In genomic region chr1:41490911-41491310, GRCh38 we compare ENCODE assay signal across 26 cellular contexts. TPM values are rescaled to one million over a fixed set of nuclear protein-coding genes. Genes with fewer than 3 reads are reported as not detected.
DNase-seq lines count a peak whose midpoint lies in the region; ATAC-seq, FAIRE-seq and TF ChIP-seq lines count a peak whose summit lies in the region.
"Had no signal": no experiment of that assay in that cellular context is flagged by ENCODE, and none has a peak within 500 bp of the region (broad histone marks: within the 10 kb centered on the region; RNA-seq: fewer than 3 reads in every experiment).

No MANE protein-coding gene starts in this region.

- BruUV-seq in HCT116 (replicated peaks; lab: Mats Ljungman, UMichigan) = no TSS peak

- no peak overlapping the region for H3K4me3 ChIP-seq in A549
- H3K4me3 ChIP-seq in HCT116 (replicated peaks in 1 of 2; ENCODE audit: low read depth in 1 of 2, low read length in 2 of 2) = no peak overlapping the region
- H3K4me3 ChIP-seq: GM23248, HAP-1, Peyer's patch had no signal

- no peak for TF ChIP-seq EP300 in A549 (IDR thresholded peaks at IDR 0.05)

- FAIRE-seq in A549 (lab: Jason Lieb, UNC) = no peak

- intact Hi-C loops in HCT116 (cut with micrococcal nuclease) = loop anchor here (5.0 kb wide), 1 partner anchor 224 kb away; no protein-coding TSS in a partner anchor

- H2AFZ ChIP-seq in HCT116 (ENCODE audit: low read depth, low read length, poor library complexity, severe bottlenecking) = no peak overlapping the region
- H2AFZ ChIP-seq: GM23248 had no signal

- H3K4me1 ChIP-seq in A549 (peaks cover 74% of the 10 kb centered on the region), HCT116 (ENCODE audit: control insufficient read depth in 1 of 2, insufficient read depth in 2 of 2, low read length in 2 of 2) (peaks cover 21 to 65% of the 10 kb centered on the region in 2 experiments)

- no peaks in the 10 kb centered on the region for H3K27me3 ChIP-seq in HCT116 (ENCODE audit: insufficient read depth, low read length)
- H3K27me3 ChIP-seq: Peyer's patch had no signal

- no peaks in the 10 kb centered on the region for H3K9me2 ChIP-seq in HCT116 (ENCODE audit: insufficient read depth)
- H3K9me2 ChIP-seq: SK-N-SH had no signal

- H3K9me3 ChIP-seq in A549 (no peaks in the 10 kb centered on the region), HCT116 (ENCODE audit: control insufficient read depth in 1 of 2, insufficient read depth in 1 of 2, low read depth in 1 of 2, low read length in 2 of 2) (no peaks in the 10 kb centered on the region)
- H3K9me3 ChIP-seq: HAP-1, Peyer's patch, SK-N-SH had no signal

- peak overlapping the region; percentile 82 to 100; a peak in 5 of 6 replicates for H3K27ac ChIP-seq in A549
- H3K27ac ChIP-seq in HCT116 (ENCODE audit: low read depth, low read length) = no peak overlapping the region
- H3K27ac ChIP-seq: GM23248, HL-60, Peyer's patch had no signal

- POLR2A ChIA-PET in A549 (lab: Yijun Ruan, JAX) (no interaction called here), HCT116 (lab: Charles Lee) (no interaction called here)

- H3K27me3 Mint-ChIP-seq in activated naive CD4-positive, alpha-beta T cell treated with anti-CD3 and anti-CD28 coated beads, Interleukin-2, amount 10 ng/mL, durations not matched to agents 7 days and 5 days = peaks cover 77% of the 10 kb centered on the region

- no peaks in the 10 kb centered on the region for H3K36me3 Mint-ChIP-seq in activated naive CD4-positive, alpha-beta T cell treated with anti-CD3 and anti-CD28 coated beads, Interleukin-2, amount 10 ng/mL, durations not matched to agents 7 days and 5 days
- H3K36me3 Mint-ChIP-seq: CD4-positive, CD25-positive, alpha-beta regulatory T cell had no signal

- ATAC-seq in A549 (no peak), HCT116 (no peak), GM21723 (IDR thresholded peaks at IDR 0.05; ENCODE audit: unreplicated experiment) (no peak)

- no peak for TF ChIP-seq RAD21 in A549 (conservative IDR thresholded peaks at IDR 0.05 in 1 of 2, IDR thresholded peaks at IDR 0.05 in 1 of 2)
- no peak for TF ChIP-seq RAD21 in HCT116 (IDR thresholded peaks at IDR 0.05; ENCODE audit: low read depth)

- H3K79me2 ChIP-seq in HCT116 (ENCODE audit: insufficient read depth, low read length) = no peaks in the 10 kb centered on the region

- 40% methylated on average over 1 of the region's 2 CpGs for WGBS in A549 (ENCODE audit: missing lambda C conversion rate)

- RAD21 ChIA-PET in HCT116 (lab: Charles Lee; ENCODE audit: low non-redundant PET in 1 of 2, low total read pairs in 2 of 2, uncharacterized antibody in 2 of 2, unreplicated experiment in 2 of 2) = no interaction called here

- H3K4me3 Mint-ChIP-seq in activated naive CD4-positive, alpha-beta T cell treated with anti-CD3 and anti-CD28 coated beads, Interleukin-2, amount 10 ng/mL, durations not matched to agents 7 days and 5 days = no peak overlapping the region
- H3K4me3 Mint-ChIP-seq: CD4-positive, CD25-positive, alpha-beta regulatory T cell had no signal

- no peak overlapping the region for H3K4me2 ChIP-seq in A549
- peak overlapping the region; percentile 31 for H3K4me2 ChIP-seq in HCT116 (ENCODE audit: low read length)
- H3K4me2 ChIP-seq: SK-N-SH had no signal

- CTCF ChIA-PET in A549 (lab: Yijun Ruan, JAX) (interaction anchor here (0.9 to 4.2 kb wide), 7 partner anchors 9 to 208 kb away, joined by 3 to 32 read pairs (median 7); no protein-coding TSS in a partner anchor), HCT116 (lab: Charles Lee) (interaction anchor here (1.5 to 1.7 kb wide), 2 partner anchors 8 to 25 kb away, joined by 7 to 15 read pairs; partner anchors contain the start of gene EDN2)
- CTCF ChIA-PET in activated naive CD4-positive, alpha-beta T cell treated with anti-CD3 and anti-CD28 coated beads, Interleukin-2, amount 10 ng/mL, durations not matched to agents 7 days and 5 days (lab: Charles Lee) = interaction anchor here (0.9 to 3.0 kb wide), 3 partner anchors 8 to 17 kb away, joined by 3 to 13 read pairs (median 5); partner anchors contain the start of gene EDN2

- H3K9me3 Mint-ChIP-seq in activated naive CD4-positive, alpha-beta T cell treated with anti-CD3 and anti-CD28 coated beads, Interleukin-2, amount 10 ng/mL, durations not matched to agents 7 days and 5 days = no peaks in the 10 kb centered on the region

- no peak for DNase-seq in A549 (ENCODE audit: low read depth in 1 of 2, low spot score in 1 of 2)
- no peak for DNase-seq in HCT116 (ENCODE audit: low read depth, low spot score)
- peak; percentile 7 for DNase-seq in astrocyte of the hippocampus (ENCODE audit: low read depth, low spot score)
- DNase-seq in myocyte (ENCODE audit: low read depth) = peak; percentile 70
- no peak for DNase-seq in activated naive CD4-positive, alpha-beta T cell treated with anti-CD3 and anti-CD28 coated beads, Interleukin-2, amount 10 ng/mL, durations not matched to agents 7 days and 5 days
- DNase-seq in activated CD4-positive, alpha-beta T cell treated with anti-CD3 and anti-CD28 coated beads, Interleukin-2, amount 50 U/mL, for 1 hour = no peak
- no peak for DNase-seq in activated effector memory CD4-positive, alpha-beta T cell treated with Interleukin-2 at 50 U/mL for 16 hours
- DNase-seq: CD4-positive, CD25-positive, alpha-beta regulatory T cell; DMS79 treated with DMSO at 0.1 percent for 48 hours; GM23248; KG1; NCI-H1694; NCI-H2081; NCI-H2171; NCI-H345; NCI-H524 treated with DMSO at 0.1 percent for 48 hours; NCI-H82; Peyer's patch; SHP77 treated with DMSO at 0.1 percent for 48 hours; SK-N-SH had no signal

- H3K27ac Mint-ChIP-seq in activated naive CD4-positive, alpha-beta T cell treated with anti-CD3 and anti-CD28 coated beads, Interleukin-2, amount 10 ng/mL, durations not matched to agents 7 days and 5 days = no peak overlapping the region
- H3K27ac Mint-ChIP-seq: CD4-positive, CD25-positive, alpha-beta regulatory T cell had no signal

- no peak for TF ChIP-seq POLR2A in A549 (IDR thresholded peaks at IDR 0.05; ENCODE audit: low read length)
- TF ChIP-seq POLR2A in HCT116 (IDR thresholded peaks at IDR 0.05; ENCODE audit: borderline replicate concordance, extremely low read depth, insufficient read depth, insufficient read length) = no peak

- no peaks in the 10 kb centered on the region for H4K20me1 ChIP-seq in HCT116 (ENCODE audit: insufficient read depth)

- TF ChIP-seq CTCF in A549 (IDR thresholded peaks at IDR 0.05) (no peak), HCT116 (IDR thresholded peaks at IDR 0.05 in 2 of 3, conservative IDR thresholded peaks at IDR 0.05 in 1 of 3; ENCODE audit: borderline replicate concordance in 1 of 3, insufficient read depth in 1 of 3, low read depth in 2 of 3, low read length in 2 of 3) (no peak)

- peaks cover 5% of the 10 kb centered on the region for H3K4me1 Mint-ChIP-seq in activated naive CD4-positive, alpha-beta T cell treated with anti-CD3 and anti-CD28 coated beads, Interleukin-2, amount 10 ng/mL, durations not matched to agents 7 days and 5 days

- H3K9ac ChIP-seq in HCT116 (ENCODE audit: low read length) = no peak overlapping the region
- H3K9ac ChIP-seq: GM23248, SK-N-SH had no signal

- H3K36me3 ChIP-seq in HCT116 (ENCODE audit: control insufficient read depth in 1 of 2, insufficient read depth in 2 of 2, low read length in 2 of 2) = no peaks in the 10 kb centered on the region
- H3K36me3 ChIP-seq: HAP-1, Peyer's patch had no signal

TF ChIP-seq in A549, 52 proteins besides CTCF, POLR2A, EP300 and RAD21:
- TF ChIP-seq ELK1 (IDR thresholded peaks at IDR 0.05; ENCODE audit: low read depth, low read length) (no peak), NFE2L2 (conservative IDR thresholded peaks at IDR 0.05; ENCODE audit: low read length) (no peak), HOXB13 (CRISPR knock-in tag; IDR thresholded peaks at IDR 0.05; ENCODE audit: low read depth) (no peak), ZSCAN20 (CRISPR knock-in tag; IDR thresholded peaks at IDR 0.05) (no peak)

TF ChIP-seq in HCT116, 20 proteins besides CTCF, POLR2A, EP300 and RAD21:
- TF ChIP-seq, protein P1, sequence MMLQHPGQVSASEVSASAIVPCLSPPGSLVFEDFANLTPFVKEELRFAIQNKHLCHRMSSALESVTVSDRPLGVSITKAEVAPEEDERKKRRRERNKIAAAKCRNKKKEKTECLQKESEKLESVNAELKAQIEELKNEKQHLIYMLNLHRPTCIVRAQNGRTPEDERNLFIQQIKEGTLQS (IDR thresholded peaks at IDR 0.05) = no peak
TF ChIP-seq in HCT116: peak in this region for 0.

RNA-seq across cellular contexts. Expression of gene EDN2, which starts 6.4 kb away (rescaled TPM):
- polyA plus RNA-seq in A549 (2011; rRNA removed) (1.2 and 1.6 TPM in 2 replicates), A549 (2017; fragmentation: RNase III; extraction: RNeasy Plus Mini Kit Qiagen cat#74134 plus additional on column Dnase treatment) (2.8 to 8.2 TPM (median 3.2 TPM) in 3 replicates)
- 6.4 and 8.2 TPM in 2 replicates for polyA plus RNA-seq in A549 (2012; cell fraction: cytosol; rRNA removed)
- polyA plus RNA-seq in A549 (2012; cell fraction: nucleus; rRNA removed) = 13.2 and 16.8 TPM in 2 replicates
- 0.54 TPM in 1 of 2 replicates, not detected in the other for polyA minus RNA-seq in A549 (2011; rRNA and poly(A)+ RNA removed)
- total RNA-seq in HCT116 (2021; ENCODE audit: unreplicated experiment) (not detected), myocyte (0.73 TPM in 1 of 2 replicates, not detected in the other)
- polyA plus RNA-seq in HCT116 (2012) = 0.27 and 0.65 TPM in 2 replicates
- not detected for polyA plus RNA-seq in myocyte (2012)
- total RNA-seq: A673, GM23248, HT1080, OCI-LY7 had no signal
- polyA plus RNA-seq: CD4-positive, CD25-positive, alpha-beta regulatory T cell; GM23248 had no signal

Comparison
In these comparisons a context has a peak if more than half of its experiments do, and no peak if none do; other contexts are left out.
1. DNase-seq: peak in astrocyte of the hippocampus (single experiment) and myocyte (single experiment); none in A549 (0 of 2), HCT116 (single experiment), activated naive CD4-positive, alpha-beta T cell treated with anti-CD3 and anti-CD28 coated beads, Interleukin-2, amount 10 ng/mL, durations not matched to agents 7 days and 5 days (single experiment), activated CD4-positive, alpha-beta T cell treated with anti-CD3 and anti-CD28 coated beads, Interleukin-2, amount 50 U/mL, for 1 hour (single experiment) and activated effector memory CD4-positive, alpha-beta T cell treated with Interleukin-2 at 50 U/mL for 16 hours (single experiment).